Comparison of ENCODE assay signal across 8 cellular contexts in the genomic region with DNA sequence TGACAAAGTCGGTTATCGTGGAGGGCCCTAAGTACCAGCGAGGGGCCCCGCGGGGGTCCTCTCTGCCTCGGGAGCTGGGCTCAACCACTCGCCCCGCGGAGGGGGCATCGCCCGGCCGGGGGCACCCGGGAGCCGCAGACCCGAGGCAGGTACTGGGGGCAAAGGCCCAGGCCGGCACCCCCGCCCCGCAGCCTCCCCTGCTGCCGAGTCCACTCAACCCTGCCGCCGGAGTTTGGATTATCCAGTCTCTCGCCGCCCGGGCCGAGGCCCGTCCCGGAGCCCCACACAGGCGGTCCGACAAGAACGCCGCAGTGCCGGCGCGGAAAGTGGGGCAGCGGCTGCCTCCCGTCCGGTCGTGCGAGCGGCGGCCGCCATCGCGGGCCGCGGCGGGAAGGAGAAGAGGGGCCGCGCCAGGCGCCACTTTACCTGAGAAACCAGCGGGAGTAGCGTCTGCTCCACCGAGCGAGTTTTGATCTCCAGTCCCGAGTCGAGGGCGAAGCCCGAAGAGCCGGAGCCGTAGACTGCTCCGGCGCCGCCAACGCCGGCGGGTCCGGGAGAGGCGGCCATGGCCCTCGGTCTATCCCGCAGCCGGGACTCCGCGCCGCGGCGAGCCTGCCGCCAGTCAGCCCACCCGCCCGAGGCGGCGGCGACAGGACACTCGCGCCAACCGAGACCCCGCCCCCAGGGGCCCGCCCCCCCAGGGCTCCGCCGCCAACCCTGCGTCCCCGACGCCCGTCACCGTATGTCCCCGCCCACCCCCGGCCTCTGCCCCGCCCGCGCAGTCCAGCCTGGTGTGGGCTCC. TPM values are rescaled to one million over a fixed set of nuclear protein-coding genes. Genes with fewer than 3 reads are reported as not detected.
DNase-seq lines count a peak whose midpoint lies in the region; ATAC-seq and TF ChIP-seq lines count a peak whose summit lies in the region.

A gene with protein sequence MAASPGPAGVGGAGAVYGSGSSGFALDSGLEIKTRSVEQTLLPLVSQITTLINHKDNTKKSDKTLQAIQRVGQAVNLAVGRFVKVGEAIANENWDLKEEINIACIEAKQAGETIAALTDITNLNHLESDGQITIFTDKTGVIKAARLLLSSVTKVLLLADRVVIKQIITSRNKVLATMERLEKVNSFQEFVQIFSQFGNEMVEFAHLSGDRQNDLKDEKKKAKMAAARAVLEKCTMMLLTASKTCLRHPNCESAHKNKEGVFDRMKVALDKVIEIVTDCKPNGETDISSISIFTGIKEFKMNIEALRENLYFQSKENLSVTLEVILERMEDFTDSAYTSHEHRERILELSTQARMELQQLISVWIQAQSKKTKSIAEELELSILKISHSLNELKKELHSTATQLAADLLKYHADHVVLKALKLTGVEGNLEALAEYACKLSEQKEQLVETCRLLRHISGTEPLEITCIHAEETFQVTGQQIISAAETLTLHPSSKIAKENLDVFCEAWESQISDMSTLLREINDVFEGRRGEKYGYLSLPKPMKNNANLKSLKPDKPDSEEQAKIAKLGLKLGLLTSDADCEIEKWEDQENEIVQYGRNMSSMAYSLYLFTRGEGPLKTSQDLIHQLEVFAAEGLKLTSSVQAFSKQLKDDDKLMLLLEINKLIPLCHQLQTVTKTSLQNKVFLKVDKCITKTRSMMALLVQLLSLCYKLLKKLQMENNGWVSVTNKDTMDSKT (minus strand): TSS at position 624 of the 802 bp plus-strand sequence. CDS start 57 bp downstream, at position 567.

- H3K9me3 Mint-ChIP-seq in naive thymus-derived CD4-positive, alpha-beta T cell = peaks cover 0 to 3% (median 0%) of the 10 kb centered on the region in 11 donors

- H3K36me3 Mint-ChIP-seq in naive thymus-derived CD4-positive, alpha-beta T cell = no peaks in the 10 kb centered on the region

- H3K4me3 ChIP-seq in OCI-LY7 (ENCODE audit: low read depth, low read length, poor library complexity, severe bottlenecking) = peak within 1 kb of the TSS; percentile 99
- peak within 1 kb of the TSS; percentile 57 to 86 (median 73) for H3K4me3 ChIP-seq in esophagus squamous epithelium
- peak within 1 kb of the TSS; percentile 72 for H3K4me3 ChIP-seq in naive thymus-derived CD4-positive, alpha-beta T cell (ENCODE audit: low read length)

- peak; percentile 98 for ATAC-seq in naive thymus-derived CD4-positive, alpha-beta T cell

- H3K9me3 ChIP-seq in OCI-LY7 (ENCODE audit: low read length) = no peaks in the 10 kb centered on the region
- H3K9me3 ChIP-seq in esophagus squamous epithelium = no peaks in the 10 kb centered on the region
- H3K9me3 ChIP-seq in naive thymus-derived CD4-positive, alpha-beta T cell (ENCODE audit: control insufficient read depth in 2 of 3, low read length in 3 of 3) = no peaks in the 10 kb centered on the region

- peaks cover 27% of the 10 kb centered on the region; the same call in 1 of the 2 replicates for H3K79me2 ChIP-seq in OCI-LY7 (ENCODE audit: insufficient read depth, low read depth, low read length)

- no peak for TF ChIP-seq CTCF in GM20000 (IDR thresholded peaks at IDR 0.05; ENCODE audit: extremely low read depth, missing control alignments)
- TF ChIP-seq CTCF in OCI-LY7 (conservative IDR thresholded peaks at IDR 0.05; ENCODE audit: low read length) = no peak
- TF ChIP-seq CTCF in esophagus squamous epithelium (IDR thresholded peaks at IDR 0.05) = no peak

- CTCF ChIA-PET in OCI-LY7 (lab: Charles Lee; ENCODE audit: unreplicated experiment) = no interaction called here
- CTCF ChIA-PET in naive thymus-derived CD4-positive, alpha-beta T cell (lab: Charles Lee) = no interaction called here

- H3K4me2 ChIP-seq in OCI-LY7 (ENCODE audit: low read length) = peak within 1 kb of the TSS; percentile 99

- H4K20me1 ChIP-seq in OCI-LY7 (ENCODE audit: insufficient read depth, low read length) = peaks cover 15% of the 10 kb centered on the region

- H3K36me3 ChIP-seq in OCI-LY7 (ENCODE audit: insufficient read depth, low read length) = peaks cover 12% of the 10 kb centered on the region
- peaks cover 0 to 10% (median 0%) of the 10 kb centered on the region in 3 donors for H3K36me3 ChIP-seq in esophagus squamous epithelium
- H3K36me3 ChIP-seq in naive thymus-derived CD4-positive, alpha-beta T cell (ENCODE audit: control insufficient read depth in 2 of 3, insufficient read depth in 3 of 3, low read length in 3 of 3) = no peaks in the 10 kb centered on the region

- peaks cover 0 to 22% (median 4%) of the 10 kb centered on the region in 5 donors for H3K27me3 Mint-ChIP-seq in naive thymus-derived CD4-positive, alpha-beta T cell

- H3K27ac Mint-ChIP-seq in naive thymus-derived CD4-positive, alpha-beta T cell = peak within 1 kb of the TSS; percentile 79 to 95 (median 92)

- no peaks in the 10 kb centered on the region for H3K9me2 ChIP-seq in OCI-LY7 (ENCODE audit: insufficient read depth, low read length)

- no TSS peak for BruUV-seq in OCI-LY7 (replicated peaks; lab: Mats Ljungman, UMichigan)

- peak in 2 of 4 donors; percentile 83 to 87 for TF ChIP-seq POLR2A in esophagus squamous epithelium (IDR thresholded peaks at IDR 0.05)

- H3K4me3 Mint-ChIP-seq in naive thymus-derived CD4-positive, alpha-beta T cell = peak within 1 kb of the TSS; percentile 93 to 99 (median 97)

- DNase-seq in COLO829 (ENCODE audit: low spot score) (peak; percentile 82), GM20000 (ENCODE audit: low spot score) (peak; percentile 97), HT-29 (ENCODE audit: low spot score) (peak; percentile 84), OCI-LY7 (ENCODE audit: low spot score) (peak; percentile 91), esophagus squamous epithelium (lab: John Stamatoyannopoulos, UW) (peak; percentile 46)
- peak; percentile 90 to 91 for DNase-seq in activated T-cell treated with anti-CD3 and anti-CD28 coated beads, Interleukin-2, amount 50 U/mL, for 48 hours
- DNase-seq in naive thymus-derived CD4-positive, alpha-beta T cell = peak; percentile 68 to 88 (median 78)
- peak; percentile 85 for DNase-seq in stimulated activated naive CD4-positive, alpha-beta T cell treated with Interleukin-2 at 50 U/mL for 16 hours (lab: John Stamatoyannopoulos, UW)

- peaks cover 17 to 34% (median 21%) of the 10 kb centered on the region in 7 donors for H3K4me1 Mint-ChIP-seq in naive thymus-derived CD4-positive, alpha-beta T cell

- POLR2A ChIA-PET in OCI-LY7 (lab: Charles Lee) = interaction anchor here (0.5 to 1.2 kb wide), 3 partner anchors 8 to 517 kb away, joined by 3 to 6 read pairs (median 3); no protein-coding TSS in a partner anchor
- POLR2A ChIA-PET in naive thymus-derived CD4-positive, alpha-beta T cell (lab: Charles Lee) = no interaction called here

- intact Hi-C loops in OCI-LY7 (cut with micrococcal nuclease; ENCODE audit: unreplicated experiment) (loop anchor here (2.0 kb wide), 1 partner anchor 106 kb away; the partner anchor contains the start of gene TMEM245), esophagus squamous epithelium (cut with DNase I) (no loop called here)
- intact Hi-C loops in naive thymus-derived CD4-positive, alpha-beta T cell (cut with micrococcal nuclease) = loop anchor here (1.0 to 10.0 kb wide), 12 partner anchors 79 to 1731 kb away; partner anchors contain the start of genes ABITRAM (in 2 of the 2), ELP1 (in 2 of the 2), RAD23B (in 2 of the 2) and TXN (in 2 of the 2)

- WGBS in esophagus squamous epithelium, 2 donors = 0% methylated on average over 1 of the region's 99 CpGs; no CpG with 5 or more reads in 1 of the 2 donors

- H3K27me3 ChIP-seq in esophagus squamous epithelium = peaks cover 0 to 64% (median 0%) of the 10 kb centered on the region in 4 donors
- no peaks in the 10 kb centered on the region for H3K27me3 ChIP-seq in naive thymus-derived CD4-positive, alpha-beta T cell (ENCODE audit: control insufficient read depth in 2 of 2, insufficient read depth in 2 of 2, low read length in 2 of 2)

- peak within 1 kb of the TSS; percentile 38 for H3K27ac ChIP-seq in OCI-LY7 (ENCODE audit: low read depth, low read length, poor library complexity, severe bottlenecking)
- peak within 1 kb of the TSS; percentile 81 to 95 (median 91) for H3K27ac ChIP-seq in esophagus squamous epithelium
- H3K27ac ChIP-seq in naive thymus-derived CD4-positive, alpha-beta T cell (ENCODE audit: low read depth, low read length) = peak within 1 kb of the TSS; percentile 77

- H3K4me1 ChIP-seq in OCI-LY7 (ENCODE audit: insufficient read depth, low read length, poor library complexity, severe bottlenecking) = peaks cover 32% of the 10 kb centered on the region
- H3K4me1 ChIP-seq in esophagus squamous epithelium = peaks cover 0 to 68% (median 15%) of the 10 kb centered on the region in 3 donors
- peaks cover 6 to 13% of the 10 kb centered on the region in 2 donors for H3K4me1 ChIP-seq in naive thymus-derived CD4-positive, alpha-beta T cell (ENCODE audit: control insufficient read depth in 2 of 2, insufficient read depth in 2 of 2, low read length in 2 of 2)

- H2AFZ ChIP-seq in OCI-LY7 (ENCODE audit: low read length) = peak within 1 kb of the TSS; percentile 90

RNA-seq across cellular contexts. Expression of the gene that starts here (rescaled TPM):
- total RNA-seq in HT-29 (2014; rRNA removed; shearing (Covaris generic)) = 24.7 and 26.7 TPM in 2 replicates
- total RNA-seq in OCI-LY7 (2014; rRNA removed; shearing (Covaris generic)) = 31.2 and 32.0 TPM in 2 replicates
- total RNA-seq in OCI-LY7 (2022) (35.3 and 38.5 TPM in 2 replicates), esophagus squamous epithelium (10 to 100 TPM in 3 of 4 donors, 1 to 10 TPM in 1; 7.5 to 31.3 (median 15.7) TPM)
- 1 to 10 TPM; 1.1 to 9.9 (median 2.5) TPM for total RNA-seq in naive thymus-derived CD4-positive, alpha-beta T cell
- under 1 TPM; 0.77 to 0.91 TPM for polyA plus RNA-seq in naive thymus-derived CD4-positive, alpha-beta T cell

Comparison
In these comparisons a context has a peak if more than half of its experiments do, and no peak if none do; other contexts are left out.
1. Peak in every context shown above with its lines: DNase-seq, ATAC-seq, H3K4me3 ChIP-seq and H3K27ac ChIP-seq.
2. DNase-seq: peak in every context shown above with its lines; median percentile 97 in GM20000; 91 in OCI-LY7; 90 in activated T-cell treated with anti-CD3 and anti-CD28 coated beads, Interleukin-2, amount 50 U/mL, for 48 hours; 85 in stimulated activated naive CD4-positive, alpha-beta T cell treated with Interleukin-2 at 50 U/mL for 16 hours; 84 in HT-29; 82 in COLO829; 78 in naive thymus-derived CD4-positive, alpha-beta T cell; 46 in esophagus squamous epithelium.
3. H3K27ac ChIP-seq: peak in every context shown above with its lines; median percentile 91 in esophagus squamous epithelium; 77 in naive thymus-derived CD4-positive, alpha-beta T cell; 38 in OCI-LY7.